In the genomic region with DNA sequence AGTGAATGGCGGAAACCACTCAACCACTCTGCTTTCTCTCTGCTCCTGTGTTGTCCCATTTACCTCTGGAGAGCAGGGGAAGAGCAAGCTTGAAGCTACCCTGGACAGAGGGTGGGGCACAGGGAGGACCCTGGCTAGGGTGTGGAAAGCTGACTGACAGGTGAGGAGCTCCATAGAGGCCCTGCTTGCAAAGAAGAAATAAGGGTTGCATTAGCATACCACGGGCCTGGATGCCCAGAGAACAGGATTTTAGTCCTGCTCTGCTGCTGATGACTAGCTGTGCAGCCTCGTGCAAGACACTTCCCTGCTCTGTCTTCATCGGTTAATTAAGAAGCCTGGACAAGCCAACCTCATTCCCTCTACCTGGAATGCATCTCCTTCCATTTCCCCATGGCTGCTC, we compare ENCODE assay signal across 14 cellular contexts.
"Had no signal": no experiment of that assay in that cellular context is flagged by ENCODE, and none has a peak within 500 bp of the region (broad histone marks: within the 10 kb centered on the region; RNA-seq: fewer than 3 reads in every experiment).

No MANE protein-coding gene starts in this region.

- H3K36me3 ChIP-seq: esophagus squamous epithelium, gastroesophageal sphincter, left ventricle myocardium inferior, lower lobe of right lung, ovary had no signal

- H3K27me3 ChIP-seq: ovary had no signal

- H3K9me3 ChIP-seq: esophagus squamous epithelium, lower lobe of right lung, ovary had no signal

- DNase-seq: effector memory CD8-positive, alpha-beta T cell; esophagus squamous epithelium; foreskin fibroblast; glutamatergic neuron; left cardiac atrium; left ventricle myocardium inferior; lower lobe of right lung; natural killer cell; ovary; right cardiac atrium; small intestine; stimulated activated CD4-positive, alpha-beta T cell treated with anti-CD3 and anti-CD28 coated beads, Interleukin-12 subunit alpha, Interleukin-12 subunit beta, amount 100 ng/mL, for 4 hours; stimulated activated naive CD4-positive, alpha-beta T cell treated with Interleukin-2 at 50 U/mL for 16 hours had no signal

- H3K27ac ChIP-seq: esophagus squamous epithelium, gastroesophageal sphincter, left ventricle myocardium inferior, lower lobe of right lung, ovary had no signal

- H3K4me3 ChIP-seq: esophagus squamous epithelium, gastroesophageal sphincter, left ventricle myocardium inferior, lower lobe of right lung, ovary had no signal
